ENCODE assay signal across 1 cellular context in genomic region chr19:3503036-3503572, GRCh38.
TF ChIP-seq lines count a peak whose summit lies in the region.

No MANE protein-coding gene starts in this region.

TF ChIP-seq in K562, 482 proteins besides CTCF, POLR2A, EP300 and RAD21 (continued from another document):
- TF ChIP-seq, protein P1, sequence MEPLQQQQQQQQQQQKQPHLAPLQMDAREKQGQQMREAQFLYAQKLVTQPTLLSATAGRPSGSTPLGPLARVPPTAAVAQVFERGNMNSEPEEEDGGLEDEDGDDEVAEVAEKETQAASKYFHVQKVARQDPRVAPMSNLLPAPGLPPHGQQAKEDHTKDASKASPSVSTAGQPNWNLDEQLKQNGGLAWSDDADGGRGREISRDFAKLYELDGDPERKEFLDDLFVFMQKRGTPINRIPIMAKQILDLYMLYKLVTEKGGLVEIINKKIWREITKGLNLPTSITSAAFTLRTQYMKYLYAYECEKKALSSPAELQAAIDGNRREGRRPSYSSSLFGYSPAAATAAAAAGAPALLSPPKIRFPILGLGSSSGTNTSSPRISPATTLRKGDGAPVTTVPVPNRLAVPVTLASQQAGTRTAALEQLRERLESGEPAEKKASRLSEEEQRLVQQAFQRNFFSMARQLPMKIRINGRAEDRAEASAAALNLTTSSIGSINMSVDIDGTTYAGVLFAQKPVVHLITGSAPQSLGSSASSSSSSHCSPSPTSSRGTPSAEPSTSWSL (CRISPR knock-in tag; IDR thresholded peaks at IDR 0.05; ENCODE audit: borderline replicate concordance), result no peak
- TF ChIP-seq ZNF639 (CRISPR knock-in tag; conservative IDR thresholded peaks at IDR 0.05 in 1 of 2, IDR thresholded peaks at IDR 0.05 in 1 of 2) (0 out of 4 replicates have a peak, but pooled peaks of 1 of the 2 experiments have one; percentile 34), HDAC3 (IDR thresholded peaks at IDR 0.05; ENCODE audit: borderline replicate concordance, partially characterized antibody) (no peak), ZNF316 (IDR thresholded peaks at IDR 0.05) (peak; percentile 73), ZNF830 (CRISPR knock-in tag; IDR thresholded peaks at IDR 0.05) (no peak), E2F3 (CRISPR knock-in tag; IDR thresholded peaks at IDR 0.05) (no peak), ZNF699 (CRISPR knock-in tag; IDR thresholded peaks at IDR 0.05; ENCODE audit: insufficient replicate concordance) (no peak), PPARD (CRISPR knock-in tag; IDR thresholded peaks at IDR 0.05) (no peak), ZBED1 (IDR thresholded peaks at IDR 0.05) (no peak), FOXA3 (CRISPR knock-in tag; conservative IDR thresholded peaks at IDR 0.05 in 1 of 2, IDR thresholded peaks at IDR 0.05 in 1 of 2) (no peak), GATAD2A (IDR thresholded peaks at IDR 0.05) (no peak), GABPB1 (CRISPR knock-in tag; IDR thresholded peaks at IDR 0.05) (no peak), ZNF584 (CRISPR knock-in tag; IDR thresholded peaks at IDR 0.05; ENCODE audit: low read depth) (no peak)
